ENCODE assay signal across 8 cellular contexts in genomic region chr10:6171891-6172354, GRCh38. TPM values are rescaled to one million over a fixed set of nuclear protein-coding genes. Genes with fewer than 3 reads are reported as not detected.
A peak's percentile ranks its signal among the peaks of the same experiment; 100 is the strongest.
DNase-seq lines count a peak whose midpoint lies in the region; ATAC-seq and TF ChIP-seq lines count a peak whose summit lies in the region.

No MANE protein-coding gene starts in this region.

- TF ChIP-seq CTCF in GM12865 (IDR thresholded peaks at IDR 0.05; ENCODE audit: insufficient read depth, low read depth, low read length, missing control alignments) (no peak), fibroblast of mammary gland (conservative IDR thresholded peaks at IDR 0.05; ENCODE audit: control insufficient read depth, insufficient read depth, low read depth, low read length) (no peak)

- H3K4me3 ChIP-seq in GM12865 (ENCODE audit: low read depth, low read length) (no peak overlapping the region), fibroblast of mammary gland (ENCODE audit: control insufficient read depth, low read depth, low read length) (no peak overlapping the region)

- no peaks in the 10 kb centered on the region for H3K9me3 Mint-ChIP-seq in T-cell

- DNase-seq in GM12865 (ENCODE audit: low read depth) = peak; percentile 45
- DNase-seq in T-cell = peak in 1 of 34 experiments; percentile 39
- DNase-seq in fibroblast of mammary gland (ENCODE audit: low read depth) = peak; percentile 98
- peak; percentile 91 for DNase-seq in posterior vena cava (ENCODE audit: low spot score)
- DNase-seq in LoVo (ENCODE audit: low spot score) = no peak
- no peak for DNase-seq in HuH-7.5 (ENCODE audit: low spot score)
- no peak for DNase-seq in NCI-H69 (lab: John Stamatoyannopoulos, UW)

- no peaks in the 10 kb centered on the region for H3K36me3 Mint-ChIP-seq in T-cell

- peak overlapping the region; percentile 90 for H3K27ac Mint-ChIP-seq in T-cell

- CTCF ChIA-PET in T-cell (lab: Charles Lee) = interaction anchor here (0.5 to 1.3 kb wide), 4 partner anchors 30 to 262 kb away, joined by 3 to 5 read pairs (median 4); partner anchors contain the start of gene PFKFB3 (in 1 of the 2)

- peaks cover 84 to 89% (median 89%) of the 10 kb centered on the region in 3 donors for H3K4me1 Mint-ChIP-seq in T-cell

- H3K27me3 Mint-ChIP-seq in T-cell = no peaks in the 10 kb centered on the region

- intact Hi-C loops in posterior vena cava (cut with DNase I) = loop anchor here in 1 of 2 donors (5.0 kb wide), 1 partner anchor 225 kb away; no protein-coding TSS in a partner anchor

- POLR2A ChIA-PET in T-cell (lab: Charles Lee) = interaction anchor here in 1 of 2 donors (0.6 kb wide), 1 partner anchor 15 kb away, joined by 4 read pairs; no protein-coding TSS in a partner anchor

- H3K4me3 Mint-ChIP-seq in T-cell = peak overlapping the region in 1 of 3 donors; percentile 75

- ATAC-seq in T-cell (replicated peaks in 1 of 4) (no peak), GM19397 (IDR thresholded peaks at IDR 0.05; ENCODE audit: unreplicated experiment) (no peak)

RNA-seq across cellular contexts. Expression of gene PFKFB3, which starts 30.8 kb away (rescaled TPM):
- total RNA-seq in T-cell = 10 to 100 TPM; 48.7 to 99.2 (median 93.9) TPM
- total RNA-seq in posterior vena cava = 10 to 100 TPM; 33.2 to 43.1 TPM

Comparison
In these comparisons a context has a peak if more than half of its experiments do, and no peak if none do; other contexts are left out.
1. DNase-seq: peak in GM12865 (single experiment), fibroblast of mammary gland (single experiment) and posterior vena cava (single experiment); none in LoVo (single experiment), HuH-7.5 (single experiment) and NCI-H69 (single experiment).